ENCODE assay signal across 8 cellular contexts in the genomic region with DNA sequence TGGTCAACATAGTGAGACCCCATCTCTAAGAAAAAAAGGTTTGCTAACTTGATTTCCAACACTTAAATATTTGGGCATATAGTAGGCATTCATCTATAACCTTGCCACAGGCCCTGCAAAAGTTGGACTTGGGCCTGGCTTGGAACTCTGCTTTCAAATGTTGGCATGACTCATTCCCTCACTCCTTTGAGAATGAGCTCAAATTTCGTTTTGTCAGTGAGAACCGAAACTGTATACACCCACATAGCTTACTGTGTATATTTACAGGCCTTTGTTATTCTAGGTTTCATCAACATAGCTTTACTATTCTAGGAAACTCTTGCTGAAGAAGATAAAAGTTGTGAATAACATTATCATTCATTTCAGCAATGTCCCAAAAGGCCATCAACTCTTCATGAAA.
DNase-seq lines count a peak whose midpoint lies in the region; ATAC-seq lines count a peak whose summit lies in the region.

No MANE protein-coding gene starts in this region.

- no peak overlapping the region for H3K14ac ChIP-seq in trophoblast cell (ENCODE audit: low read length)

- H2AK5ac ChIP-seq in mesendoderm (ENCODE audit: low read length) (no peak overlapping the region), trophoblast cell (ENCODE audit: low read length) (no peak overlapping the region)

- H3K79me2 ChIP-seq in mesendoderm (ENCODE audit: control insufficient read depth, insufficient read depth, low read length) (no peaks in the 10 kb centered on the region), trophoblast cell (ENCODE audit: control insufficient read depth, insufficient read depth, low read length, poor library complexity) (no peaks in the 10 kb centered on the region)

- H2BK12ac ChIP-seq in trophoblast cell (ENCODE audit: low read length) = no peak overlapping the region

- H3K4me2 ChIP-seq in mesendoderm (ENCODE audit: low read length) = no peak overlapping the region
- H3K4me2 ChIP-seq in trophoblast cell (ENCODE audit: low read length) = no peak overlapping the region

- no peak overlapping the region for H4K91ac ChIP-seq in trophoblast cell (ENCODE audit: low read depth, low read length)

- no peak overlapping the region for H2AFZ ChIP-seq in trophoblast cell (ENCODE audit: insufficient read depth, low read length, poor library complexity)

- H3K4ac ChIP-seq in mesendoderm (ENCODE audit: low read depth, low read length) = no peak overlapping the region
- H3K4ac ChIP-seq in trophoblast cell (ENCODE audit: low read depth, low read length) = no peak overlapping the region

- no peak overlapping the region for H3K27ac ChIP-seq in mesendoderm (ENCODE audit: low read depth, low read length)
- no peak overlapping the region for H3K27ac ChIP-seq in trophoblast cell (ENCODE audit: low read depth, low read length)

- H2BK5ac ChIP-seq in mesendoderm (ENCODE audit: low read length) (no peak overlapping the region), trophoblast cell (ENCODE audit: low read depth, low read length, poor library complexity) (no peak overlapping the region)

- ATAC-seq in GM19452 (IDR thresholded peaks at IDR 0.05; ENCODE audit: unreplicated experiment) (peak; percentile 99), HG03342 (IDR thresholded peaks at IDR 0.05; ENCODE audit: unreplicated experiment) (peak; percentile 99)

- H3K56ac ChIP-seq in mesendoderm (ENCODE audit: low read length) = no peak overlapping the region

- no peak overlapping the region for H3K23ac ChIP-seq in mesendoderm (ENCODE audit: low read length)
- H3K23ac ChIP-seq in trophoblast cell (ENCODE audit: low read length) = no peak overlapping the region

- H4K5ac ChIP-seq in mesendoderm (ENCODE audit: low read length) = no peak overlapping the region

- no peaks in the 10 kb centered on the region for H3K9me3 ChIP-seq in trophoblast cell (ENCODE audit: insufficient read depth, low read depth, low read length)

- H3K9ac ChIP-seq in mesendoderm (ENCODE audit: low read length) (no peak overlapping the region), trophoblast cell (ENCODE audit: low read length) (no peak overlapping the region)

- H3K36me3 ChIP-seq in mesendoderm (ENCODE audit: control insufficient read depth, insufficient read depth, low read length) = no peaks in the 10 kb centered on the region
- no peaks in the 10 kb centered on the region for H3K36me3 ChIP-seq in trophoblast cell (ENCODE audit: control insufficient read depth in 1 of 2, insufficient read depth in 2 of 2, low read length in 2 of 2)

- H2BK120ac ChIP-seq in mesendoderm (ENCODE audit: low read depth, low read length) (no peak overlapping the region), trophoblast cell (ENCODE audit: insufficient read depth, low read length, poor library complexity) (no peak overlapping the region)

- no peak overlapping the region for H2BK15ac ChIP-seq in mesendoderm (replicated peaks; ENCODE audit: low read depth)

- DNase-seq in EL (peak; percentile 73), amniotic stem cell (lab: John Stamatoyannopoulos, UW) (peak; percentile 73), mesendoderm (no peak), trophoblast cell (no peak), NCI-H2081 treated with DMSO at 0.1 percent for 48 hours (lab: John Stamatoyannopoulos, UW) (no peak)
- no peak for DNase-seq in NK-92 treated with Interleukin-12 subunit alpha and Interleukin-12 subunit beta, amount 100 ng/mL, for 24 hours (lab: John Stamatoyannopoulos, UW)

- H3K79me1 ChIP-seq in mesendoderm (ENCODE audit: low read length) (no peaks in the 10 kb centered on the region), trophoblast cell (ENCODE audit: low read length) (no peaks in the 10 kb centered on the region)

- H3K18ac ChIP-seq in mesendoderm (ENCODE audit: low read length) (no peak overlapping the region), trophoblast cell (ENCODE audit: low read length) (no peak overlapping the region)

- H3K4me1 ChIP-seq in mesendoderm (ENCODE audit: control insufficient read depth, low read depth, low read length) (no peaks in the 10 kb centered on the region), trophoblast cell (ENCODE audit: control insufficient read depth in 1 of 2, insufficient read depth in 2 of 2, low read length in 2 of 2) (no peaks in the 10 kb centered on the region)

- H4K12ac ChIP-seq in trophoblast cell (ENCODE audit: low read depth, low read length) = no peak overlapping the region

- no peaks in the 10 kb centered on the region for H3K27me3 ChIP-seq in mesendoderm (ENCODE audit: insufficient read depth, low read length, poor library complexity)
- no peaks in the 10 kb centered on the region for H3K27me3 ChIP-seq in trophoblast cell (ENCODE audit: insufficient read depth, low read length)

- no CpG with 5 or more reads among the region's 2 CpGs for WGBS in mesendoderm (ENCODE audit: extremely low coverage, insufficient coverage, low lambda C conversion rate)
- WGBS in trophoblast cell (ENCODE audit: extremely low coverage, insufficient coverage, insufficient read length) = no CpG with 5 or more reads among the region's 2 CpGs

- H3K4me3 ChIP-seq in mesendoderm (ENCODE audit: low read length) = no peak overlapping the region
- H3K4me3 ChIP-seq in trophoblast cell (ENCODE audit: low read depth, low read length) = no peak overlapping the region

- H4K8ac ChIP-seq in mesendoderm (ENCODE audit: low read depth, low read length) = no peak overlapping the region
- H4K8ac ChIP-seq in trophoblast cell (ENCODE audit: low read depth, low read length) = no peak overlapping the region

Comparison
In these comparisons a context has a peak if more than half of its experiments do, and no peak if none do; other contexts are left out.
1. DNase-seq: peak in EL (single experiment) and amniotic stem cell (single experiment); none in NK-92 treated with Interleukin-12 subunit alpha and Interleukin-12 subunit beta, amount 100 ng/mL, for 24 hours (single experiment), mesendoderm (single experiment), trophoblast cell (0 of 2) and NCI-H2081 treated with DMSO at 0.1 percent for 48 hours (single experiment).